Comparison of ENCODE assay signal across 16 cellular contexts in genomic region chr4:169147217-169147616, GRCh38.
DNase-seq lines count a peak whose midpoint lies in the region; ATAC-seq, FAIRE-seq and TF ChIP-seq lines count a peak whose summit lies in the region.
"Had no signal": no experiment of that assay in that cellular context is flagged by ENCODE, and none has a peak within 500 bp of the region (broad histone marks: within the 10 kb centered on the region; RNA-seq: fewer than 3 reads in every experiment).

No MANE protein-coding gene starts in this region.

- CTCF ChIA-PET in A549 (lab: Yijun Ruan, JAX) (interaction anchor here (0.9 kb wide), 1 partner anchor 339 kb away, joined by 3 read pairs; no protein-coding TSS in a partner anchor), HEK293T (lab: Yijun Ruan, JAX) (no interaction called here)

- H3K4me1 ChIP-seq in A549 = peaks cover 37% of the 10 kb centered on the region
- H3K4me1 ChIP-seq in RWPE2 (ENCODE audit: insufficient read depth, poor library complexity, severe bottlenecking) = peaks cover 20% of the 10 kb centered on the region
- H3K4me1 ChIP-seq: right atrium auricular region had no signal

- TF ChIP-seq CTCF in A549 (IDR thresholded peaks at IDR 0.05) (no peak), RWPE2 (IDR thresholded peaks at IDR 0.05; ENCODE audit: poor library complexity, severe bottlenecking) (no peak), fibroblast of mammary gland (conservative IDR thresholded peaks at IDR 0.05; ENCODE audit: control insufficient read depth, insufficient read depth, low read depth, low read length) (no peak)

- H3K36me3 ChIP-seq in RWPE2 (ENCODE audit: low read depth) = 0 out of 2 replicates have a peak, but pooled peaks cover 18% of the 10 kb centered on the region
- H3K36me3 ChIP-seq: right atrium auricular region had no signal

- TF ChIP-seq EP300 in A549 (IDR thresholded peaks at IDR 0.05) = no peak

- H3K27ac ChIP-seq in A549 (no peak overlapping the region), RWPE2 (ENCODE audit: poor library complexity, severe bottlenecking) (peak overlapping the region; percentile 69)
- H3K27ac ChIP-seq: right atrium auricular region had no signal

- no peaks in the 10 kb centered on the region for H3K9me3 Mint-ChIP-seq in activated T-cell treated with anti-CD3 and anti-CD28 coated beads, Interleukin-2, amount 50 U/mL, for 4 hours
- H3K9me3 Mint-ChIP-seq: WTC11 had no signal

- ATAC-seq in A549 (peak in 1 of 2 experiments; percentile 50; a peak in 1 of 6 replicates), RWPE2 (ENCODE audit: low read depth) (peak; percentile 88), HG02840 (IDR thresholded peaks at IDR 0.05; ENCODE audit: low FRiP score, unreplicated experiment) (no peak)
- no peak for ATAC-seq in activated T-cell treated with anti-CD3 and anti-CD28 coated beads, Interleukin-2, amount 50 U/mL, for 4 hours
- ATAC-seq: WTC11 had no signal

- no peak for TF ChIP-seq RAD21 in A549 (conservative IDR thresholded peaks at IDR 0.05 in 1 of 2, IDR thresholded peaks at IDR 0.05 in 1 of 2)

- no peak overlapping the region for H3K4me3 ChIP-seq in A549
- H3K4me3 ChIP-seq in RWPE2 (ENCODE audit: severe bottlenecking) = no peak overlapping the region
- no peak overlapping the region for H3K4me3 ChIP-seq in fibroblast of mammary gland (ENCODE audit: control insufficient read depth, low read depth, low read length)
- H3K4me3 ChIP-seq: lung, right atrium auricular region had no signal

- POLR2A ChIA-PET in A549 (lab: Yijun Ruan, JAX) (no interaction called here), HEK293T (lab: Yijun Ruan, JAX) (no interaction called here)

- WGBS in A549 (ENCODE audit: missing lambda C conversion rate) = 29% methylated on average over 4 of the region's 4 CpGs

- H3K4me2 ChIP-seq in A549 = peak overlapping the region; percentile 46; the same call in 2 of the 3 replicates

- H3K4me3 Mint-ChIP-seq in activated T-cell treated with anti-CD3 and anti-CD28 coated beads, Interleukin-2, amount 50 U/mL, for 4 hours = no peak overlapping the region
- H3K4me3 Mint-ChIP-seq: WTC11 had no signal

- no peak for TF ChIP-seq POLR2A in A549 (IDR thresholded peaks at IDR 0.05; ENCODE audit: low read length)

- FAIRE-seq in A549 (lab: Jason Lieb, UNC) = no peak

- H3K9me3 ChIP-seq in A549 = no peaks in the 10 kb centered on the region
- H3K9me3 ChIP-seq in RWPE2 (ENCODE audit: severe bottlenecking) = no peaks in the 10 kb centered on the region
- H3K9me3 ChIP-seq: right atrium auricular region had no signal

- H3K27me3 Mint-ChIP-seq in activated T-cell treated with anti-CD3 and anti-CD28 coated beads, Interleukin-2, amount 50 U/mL, for 4 hours (ENCODE audit: low read depth) = peaks cover 10% of the 10 kb centered on the region

- no peaks in the 10 kb centered on the region for H3K4me1 Mint-ChIP-seq in activated T-cell treated with anti-CD3 and anti-CD28 coated beads, Interleukin-2, amount 50 U/mL, for 4 hours (ENCODE audit: low read depth)

- peak in 1 of 2 experiments; percentile 7 for DNase-seq in A549 (ENCODE audit: low read depth in 1 of 2, low spot score in 1 of 2)
- DNase-seq in HEK293T (ENCODE audit: extremely low spot score) = no peak
- DNase-seq in RWPE2 (ENCODE audit: low spot score) = no peak
- peak; percentile 47 for DNase-seq in fibroblast of mammary gland (ENCODE audit: low read depth)
- DNase-seq in activated T-cell treated with anti-CD3 and anti-CD28 coated beads, Interleukin-2, amount 50 U/mL, for 4 hours = no peak
- DNase-seq in activated CD8-positive, alpha-beta memory T cell treated with anti-CD3 and anti-CD28 coated beads, Interleukin-2, amount 50 U/mL, for 4 hours = no peak
- DNase-seq in DMS79 (lab: John Stamatoyannopoulos, UW) = no peak
- DNase-seq: activated effector memory CD4-positive, alpha-beta T cell treated with anti-CD3 and anti-CD28 coated beads, Interleukin-2, amount 50 U/mL, for 16 hours; aorta; COR-L47; NCI-H1105; NCI-H345 had no signal

- H3K36me3 Mint-ChIP-seq in activated T-cell treated with anti-CD3 and anti-CD28 coated beads, Interleukin-2, amount 50 U/mL, for 4 hours (ENCODE audit: insufficient read depth) = no peaks in the 10 kb centered on the region

- H3K27me3 ChIP-seq in RWPE2 (ENCODE audit: insufficient read depth, poor library complexity, severe bottlenecking) = no peaks in the 10 kb centered on the region
- H3K27me3 ChIP-seq: right atrium auricular region had no signal

TF ChIP-seq in A549, 52 proteins besides CTCF, POLR2A, EP300 and RAD21 (continues in another document):
- TF ChIP-seq FOSB (CRISPR knock-in tag; IDR thresholded peaks at IDR 0.05) = no peak
- TF ChIP-seq, protein P1, sequence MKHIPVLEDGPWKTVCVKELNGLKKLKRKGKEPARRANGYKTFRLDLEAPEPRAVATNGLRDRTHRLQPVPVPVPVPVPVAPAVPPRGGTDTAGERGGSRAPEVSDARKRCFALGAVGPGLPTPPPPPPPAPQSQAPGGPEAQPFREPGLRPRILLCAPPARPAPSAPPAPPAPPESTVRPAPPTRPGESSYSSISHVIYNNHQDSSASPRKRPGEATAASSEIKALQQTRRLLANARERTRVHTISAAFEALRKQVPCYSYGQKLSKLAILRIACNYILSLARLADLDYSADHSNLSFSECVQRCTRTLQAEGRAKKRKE (CRISPR knock-in tag; IDR thresholded peaks at IDR 0.05; ENCODE audit: low read depth) = no peak
- no peak for TF ChIP-seq PHF8 (IDR thresholded peaks at IDR 0.05; ENCODE audit: borderline replicate concordance, low read depth)
- no peak for TF ChIP-seq JUNB (IDR thresholded peaks at IDR 0.05)
- TF ChIP-seq, protein P2, sequence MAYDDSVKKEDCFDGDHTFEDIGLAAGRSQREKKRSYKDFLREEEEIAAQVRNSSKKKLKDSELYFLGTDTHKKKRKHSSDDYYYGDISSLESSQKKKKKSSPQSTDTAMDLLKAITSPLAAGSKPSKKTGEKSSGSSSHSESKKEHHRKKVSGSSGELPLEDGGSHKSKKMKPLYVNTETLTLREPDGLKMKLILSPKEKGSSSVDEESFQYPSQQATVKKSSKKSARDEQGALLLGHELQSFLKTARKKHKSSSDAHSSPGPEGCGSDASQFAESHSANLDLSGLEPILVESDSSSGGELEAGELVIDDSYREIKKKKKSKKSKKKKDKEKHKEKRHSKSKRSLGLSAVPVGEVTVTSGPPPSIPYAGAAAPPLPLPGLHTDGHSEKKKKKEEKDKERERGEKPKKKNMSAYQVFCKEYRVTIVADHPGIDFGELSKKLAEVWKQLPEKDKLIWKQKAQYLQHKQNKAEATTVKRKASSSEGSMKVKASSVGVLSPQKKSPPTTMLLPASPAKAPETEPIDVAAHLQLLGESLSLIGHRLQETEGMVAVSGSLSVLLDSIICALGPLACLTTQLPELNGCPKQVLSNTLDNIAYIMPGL (CRISPR knock-in tag; IDR thresholded peaks at IDR 0.05; ENCODE audit: borderline replicate concordance) = no peak
- TF ChIP-seq, protein P3, sequence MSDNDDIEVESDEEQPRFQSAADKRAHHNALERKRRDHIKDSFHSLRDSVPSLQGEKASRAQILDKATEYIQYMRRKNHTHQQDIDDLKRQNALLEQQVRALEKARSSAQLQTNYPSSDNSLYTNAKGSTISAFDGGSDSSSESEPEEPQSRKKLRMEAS (IDR thresholded peaks at IDR 0.05) = 0 out of 2 replicates have a peak, but pooled peaks have one; percentile 27
- no peak for TF ChIP-seq CBX8 (IDR thresholded peaks at IDR 0.05)
- TF ChIP-seq MYC (IDR thresholded peaks at IDR 0.05; ENCODE audit: borderline replicate concordance, low read length) = no peak
- no peak for TF ChIP-seq NR3C1 (IDR thresholded peaks at IDR 0.05)

TF ChIP-seq in HEK293T, 16 proteins besides CTCF, POLR2A, EP300 and RAD21:
- TF ChIP-seq PKNOX1 (IDR thresholded peaks at IDR 0.05) (peak; percentile 43; the same call in 1 of the 2 replicates), NFRKB (IDR thresholded peaks at IDR 0.05) (no peak), ARNT (IDR thresholded peaks at IDR 0.05) (no peak), TARDBP (IDR thresholded peaks at IDR 0.05) (no peak), HDGF (IDR thresholded peaks at IDR 0.05; ENCODE audit: borderline replicate concordance) (no peak)
